In genomic region chr2:23940976-23941605, GRCh38 we compare ENCODE assay signal across 8 cellular contexts. TPM values are rescaled to one million over a fixed set of nuclear protein-coding genes. Genes with fewer than 3 reads are reported as not detected.
A peak's percentile ranks its signal among the peaks of the same experiment; 100 is the strongest.
DNase-seq lines count a peak whose midpoint lies in the region; ATAC-seq and TF ChIP-seq lines count a peak whose summit lies in the region.

No MANE protein-coding gene starts in this region.

- peak overlapping the region; percentile 90 for H3K4me3 ChIP-seq in PC-3 (ENCODE audit: low read length)
- H3K4me3 ChIP-seq in endocrine pancreas (ENCODE audit: control insufficient read depth, insufficient read depth, low read length), result peak overlapping the region; percentile 91
- H3K4me3 ChIP-seq in muscle layer of colon (ENCODE audit: low read depth in 1 of 2, low read length in 2 of 2), result peak overlapping the region; percentile 74 to 85

- TSS peak; percentile 63 for BruUV-seq in PC-3 (replicated peaks; lab: Mats Ljungman, UMichigan)

- H3K79me2 ChIP-seq in PC-3 (ENCODE audit: low read length), result peaks cover 52% of the 10 kb centered on the region

- H3K27ac ChIP-seq in PC-3 (ENCODE audit: low read length) (0 out of 2 replicates have a peak overlapping the region, but pooled peaks have one; percentile 5), muscle layer of colon (ENCODE audit: low read depth, low read length) (peak overlapping the region; percentile 72)

- no peaks in the 10 kb centered on the region for H3K27me3 ChIP-seq in PC-3 (ENCODE audit: low read length)
- no peaks in the 10 kb centered on the region for H3K27me3 ChIP-seq in endocrine pancreas (ENCODE audit: control insufficient read depth, insufficient read depth, low read length)
- no peaks in the 10 kb centered on the region for H3K27me3 ChIP-seq in muscle layer of colon (ENCODE audit: control insufficient read depth in 1 of 2, insufficient read depth in 2 of 2, low read length in 2 of 2)

- H3K36me3 ChIP-seq in PC-3 (ENCODE audit: low read depth, low read length) (no peaks in the 10 kb centered on the region), endocrine pancreas (ENCODE audit: control insufficient read depth, insufficient read depth, low read length) (no peaks in the 10 kb centered on the region), muscle layer of colon (ENCODE audit: insufficient read depth, low read length) (no peaks in the 10 kb centered on the region)

- TF ChIP-seq CTCF in PC-3 (conservative IDR thresholded peaks at IDR 0.05; ENCODE audit: low read depth, low read length), result no peak

- no peak for ATAC-seq in activated CD4-positive, alpha-beta T cell treated with anti-CD3 and anti-CD28 coated beads for 36 hours
- ATAC-seq in PC-3, result no peak
- no peak for ATAC-seq in GM18511 (IDR thresholded peaks at IDR 0.05; ENCODE audit: unreplicated experiment)
- ATAC-seq in HG02870 (IDR thresholded peaks at IDR 0.05; ENCODE audit: unreplicated experiment), result no peak

- intact Hi-C loops in activated CD4-positive, alpha-beta T cell treated with anti-CD3 and anti-CD28 coated beads for 36 hours (cut with DNase I, micrococcal nuclease), result loop anchor here (1.0 to 5.0 kb wide), 5 partner anchors 14 to 136 kb away; partner anchors contain the start of genes ATAD2B (in 2 of the 2), SF3B6 (in 2 of the 2), WDCP (in 2 of the 2) and FKBP1B (in 1 of the 2)
- intact Hi-C loops in PC-3 (cut with micrococcal nuclease), result loop anchor here (1.0 to 2.0 kb wide), 2 partner anchors 14 to 144 kb away; partner anchors contain the start of genes ATAD2B and TP53I3

- peak overlapping the region; percentile 81 for H3K9ac ChIP-seq in PC-3 (ENCODE audit: low read length)
- H3K9ac ChIP-seq in endocrine pancreas (ENCODE audit: control insufficient read depth, insufficient read depth, low read length), result peak overlapping the region; percentile 15
- H3K9ac ChIP-seq in muscle layer of colon (ENCODE audit: low read length), result peak overlapping the region; percentile 79

- H3K27ac Mint-ChIP-seq in activated CD4-positive, alpha-beta T cell treated with anti-CD3 and anti-CD28 coated beads for 36 hours, result peak overlapping the region; percentile 81

- no peaks in the 10 kb centered on the region for H3F3A ChIP-seq in PC-3 (ENCODE audit: low read length, unreplicated experiment)

- H3K4me1 ChIP-seq in PC-3 (ENCODE audit: insufficient read depth, low read length) (peaks cover 10% of the 10 kb centered on the region; the same call in 1 of the 2 replicates), endocrine pancreas (ENCODE audit: control insufficient read depth, insufficient read depth, low read length) (no peaks in the 10 kb centered on the region), muscle layer of colon (ENCODE audit: insufficient read depth, low read length) (peaks cover 20% of the 10 kb centered on the region)

- peaks cover 4% of the 10 kb centered on the region for H3K36me3 Mint-ChIP-seq in activated CD4-positive, alpha-beta T cell treated with anti-CD3 and anti-CD28 coated beads for 36 hours (ENCODE audit: low read depth)

- peaks cover 18% of the 10 kb centered on the region for H3K4me1 Mint-ChIP-seq in activated CD4-positive, alpha-beta T cell treated with anti-CD3 and anti-CD28 coated beads for 36 hours

- no peaks in the 10 kb centered on the region for H4K20me1 ChIP-seq in PC-3 (ENCODE audit: low read length)

- peak overlapping the region; percentile 100 for H2AFZ ChIP-seq in PC-3 (ENCODE audit: low read length)

- CTCF ChIA-PET in activated CD4-positive, alpha-beta T cell treated with anti-CD3 and anti-CD28 coated beads for 36 hours (lab: Charles Lee), result interaction anchor here (1.2 to 5.0 kb wide), 3 partner anchors 14 to 143 kb away, joined by 3 to 61 read pairs (median 6); partner anchors contain the start of genes ATAD2B and TP53I3
- CTCF ChIA-PET in PC-3 (lab: Charles Lee), result interaction anchor here (1.0 to 1.4 kb wide), 3 partner anchors 14 to 116 kb away, joined by 3 to 6 read pairs (median 6); partner anchors contain the start of gene ATAD2B

- peak overlapping the region; percentile 84 for H3K4me3 Mint-ChIP-seq in activated CD4-positive, alpha-beta T cell treated with anti-CD3 and anti-CD28 coated beads for 36 hours

- H3K9me3 Mint-ChIP-seq in activated CD4-positive, alpha-beta T cell treated with anti-CD3 and anti-CD28 coated beads for 36 hours (ENCODE audit: low read depth), result no peaks in the 10 kb centered on the region

- H3K4me2 ChIP-seq in PC-3 (ENCODE audit: low read length), result peak overlapping the region; percentile 93

- no peak for DNase-seq in activated CD4-positive, alpha-beta T cell treated with anti-CD3 and anti-CD28 coated beads for 36 hours
- no peak for DNase-seq in activated CD4-positive, alpha-beta T cell treated with anti-CD3 and anti-CD28 coated beads for 1 hour
- DNase-seq in PC-3, result peak; percentile 45
- no peak for DNase-seq in NCI-H2081 treated with DMSO at 0.1 percent for 48 hours (lab: John Stamatoyannopoulos, UW)

- no peaks in the 10 kb centered on the region for H3K9me3 ChIP-seq in PC-3 (ENCODE audit: low read length)
- H3K9me3 ChIP-seq in endocrine pancreas (ENCODE audit: control insufficient read depth, low read length), result no peaks in the 10 kb centered on the region
- no peaks in the 10 kb centered on the region for H3K9me3 ChIP-seq in muscle layer of colon (ENCODE audit: low read length)

- POLR2A ChIA-PET in activated CD4-positive, alpha-beta T cell treated with anti-CD3 and anti-CD28 coated beads for 36 hours (lab: Charles Lee), result interaction anchor here (0.6 to 2.2 kb wide), 4 partner anchors 13 to 135 kb away, joined by 3 to 44 read pairs (median 4); partner anchors contain the start of genes ATAD2B and SF3B6
- POLR2A ChIA-PET in PC-3 (lab: Charles Lee; ENCODE audit: unreplicated experiment), result interaction anchor here (0.6 kb wide), 2 partner anchors 53 to 75 kb away, joined by 3 read pairs; no protein-coding TSS in a partner anchor

- H3K9me2 ChIP-seq in PC-3 (replicated peaks; ENCODE audit: low read length), result no peaks in the 10 kb centered on the region

- H3K27me3 Mint-ChIP-seq in activated CD4-positive, alpha-beta T cell treated with anti-CD3 and anti-CD28 coated beads for 36 hours, result peaks cover 5% of the 10 kb centered on the region

RNA-seq across cellular contexts. Expression of gene UBXN2A, which starts 0.8 kb away (rescaled TPM):
- 10 to 100 TPM in 1 of 2 experiments, 1 to 10 TPM in 1; 9.1 to 10.5 TPM for total RNA-seq in activated CD4-positive, alpha-beta T cell treated with anti-CD3 and anti-CD28 coated beads for 36 hours
- total RNA-seq in PC-3 (2014; rRNA removed), result 14.2 and 15.4 TPM in 2 replicates

RNA-seq across cellular contexts. Expression of gene ATAD2B, which starts 14.2 kb away (rescaled TPM):
- 10 to 100 TPM; 10.9 to 12.7 TPM for total RNA-seq in activated CD4-positive, alpha-beta T cell treated with anti-CD3 and anti-CD28 coated beads for 36 hours
- 8.6 TPM in 2 replicates for total RNA-seq in PC-3 (2014; rRNA removed)

Comparison
In these comparisons a context has a peak if more than half of its experiments do, and no peak if none do; other contexts are left out.
1. H3K9ac ChIP-seq: peak in every context shown above with its lines; median percentile 81 in PC-3; 79 in muscle layer of colon; 15 in endocrine pancreas.